Comparison of ENCODE assay signal across 26 cellular contexts in the genomic region with DNA sequence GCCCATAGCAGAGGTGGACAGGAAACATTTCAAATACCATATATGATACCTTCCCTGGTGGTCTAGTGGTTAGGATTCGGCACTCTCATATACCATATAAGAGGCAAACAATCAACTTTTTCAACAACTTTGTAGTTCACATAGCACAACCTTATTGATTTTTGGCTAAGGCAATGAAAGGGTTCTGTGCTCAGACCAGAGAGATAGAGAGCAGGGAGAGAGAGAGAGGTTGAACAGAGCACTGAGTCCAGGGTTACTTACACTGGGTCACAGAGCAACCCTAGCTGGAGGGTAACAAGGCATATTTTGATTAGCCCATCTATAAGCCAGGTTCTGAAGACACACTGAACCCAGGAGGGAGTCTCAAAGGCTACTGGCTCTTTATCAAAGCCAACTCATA.
"Had no signal": no experiment of that assay in that cellular context is flagged by ENCODE, and none has a peak within 500 bp of the region (broad histone marks: within the 10 kb centered on the region; RNA-seq: fewer than 3 reads in every experiment).

No MANE protein-coding gene starts in this region.

- DNase-seq: activated CD4-positive, alpha-beta T cell treated with anti-CD3 and anti-CD28 coated beads for 48 hours; activated CD4-positive, alpha-beta T cell treated with anti-CD3 and anti-CD28 coated beads, Interleukin-2, amount 50 U/mL, for 4 hours; activated CD4-positive, CD25-positive, alpha-beta regulatory T cell treated with anti-CD3 and anti-CD28 coated beads, Interleukin-2, amount 50 U/mL, for 72 hours; activated CD8-positive, alpha-beta memory T cell treated with anti-CD3 and anti-CD28 coated beads, Interleukin-2, amount 50 U/mL, for 48 hours; activated CD8-positive, alpha-beta T cell treated with anti-CD3 and anti-CD28 coated beads, Interleukin-2, amount 10 ng/mL, durations not matched to agents 7 days and 5 days; activated naive CD4-positive, alpha-beta T cell treated with anti-CD3 and anti-CD28 coated beads, Interleukin-2, amount 50 U/mL, for 16 hours; activated naive CD8-positive, alpha-beta T cell treated with anti-CD3 and anti-CD28 coated beads, Interleukin-2, amount 10 ng/mL, durations not matched to agents 7 days and 5 days; activated T-cell treated with anti-CD3 and anti-CD28 coated beads, Interleukin-2, amount 50 U/mL, for 1 hour; adrenal gland; anterior cingulate cortex; Kasumi-1; KBM-7; NCI-H1092; NCI-H1417; NCI-H1930; NCI-H2107; NCI-H2171 treated with DMSO at 0.1 percent for 48 hours; NCI-H345; NCI-H510A treated with DMSO at 0.1 percent for 48 hours; NCI-H69; NK-92 treated with Interleukin-12 subunit alpha and Interleukin-12 subunit beta, amount 100 ng/mL, for 24 hours; PC-3; SHP77 treated with DMSO at 0.1 percent for 48 hours; T-helper 17 cell; T-helper 9 cell had no signal

- H3K27me3 ChIP-seq: adrenal gland had no signal

- H3K9me3 ChIP-seq: adrenal gland had no signal

- H3K4me3 ChIP-seq: adrenal gland had no signal

- H3K27ac ChIP-seq: adrenal gland had no signal

- H3K36me3 ChIP-seq: adrenal gland had no signal

- ATAC-seq: activated CD8-positive, alpha-beta T cell treated with anti-CD3 and anti-CD28 coated beads, Interleukin-2, amount 10 ng/mL, durations not matched to agents 7 days and 5 days; PC-3; T-helper 17 cell; WTC11 had no signal

- H3K4me1 ChIP-seq: adrenal gland had no signal
